Comparison of ENCODE assay signal across 14 cellular contexts in genomic region chr15:100729461-100729860, GRCh38.
DNase-seq lines count a peak whose midpoint lies in the region; ATAC-seq and TF ChIP-seq lines count a peak whose summit lies in the region.
"Had no signal": no experiment of that assay in that cellular context is flagged by ENCODE, and none has a peak within 500 bp of the region (broad histone marks: within the 10 kb centered on the region; RNA-seq: fewer than 3 reads in every experiment).

No MANE protein-coding gene starts in this region.

- peaks cover 41% of the 10 kb centered on the region for H3K4me1 ChIP-seq in RWPE2 (ENCODE audit: insufficient read depth, poor library complexity, severe bottlenecking)

- no peak for TF ChIP-seq CTCF in RWPE2 (IDR thresholded peaks at IDR 0.05; ENCODE audit: poor library complexity, severe bottlenecking)

- H3K27me3 ChIP-seq in RWPE2 (ENCODE audit: insufficient read depth, poor library complexity, severe bottlenecking): no peaks in the 10 kb centered on the region

- no peak for ATAC-seq in activated CD8-positive, alpha-beta memory T cell treated with anti-CD3 and anti-CD28 coated beads, Interleukin-2, amount 10 ng/mL, durations not matched to agents 7 days and 5 days
- ATAC-seq in RWPE2 (ENCODE audit: low read depth) (no peak), GM21529 (IDR thresholded peaks at IDR 0.05; ENCODE audit: unreplicated experiment) (no peak)
- ATAC-seq: GM12878 had no signal

- CTCF ChIA-PET in activated CD8-positive, alpha-beta memory T cell treated with anti-CD3 and anti-CD28 coated beads, Interleukin-2, amount 10 ng/mL, durations not matched to agents 7 days and 5 days (lab: Charles Lee): no interaction called here

- H3K36me3 ChIP-seq in RWPE2 (ENCODE audit: low read depth): no peaks in the 10 kb centered on the region

- peak; percentile 19 for DNase-seq in activated CD8-positive, alpha-beta memory T cell treated with anti-CD3 and anti-CD28 coated beads for 24 hours
- DNase-seq in activated CD8-positive, alpha-beta memory T cell treated with anti-CD3 and anti-CD28 coated beads, Interleukin-2, amount 10 ng/mL, durations not matched to agents 7 days and 5 days: no peak
- DNase-seq in RWPE2 (ENCODE audit: low spot score) (no peak), mesenteric fat pad (ENCODE audit: low spot score) (peak; percentile 78), NCI-H446 (lab: John Stamatoyannopoulos, UW) (no peak), NOMO-1 treated with dmso at 0.1 percent for 144 hours (lab: John Stamatoyannopoulos, UW; ENCODE audit: unreplicated experiment) (no peak)
- DNase-seq: ACHN; CD4-positive, alpha-beta memory T cell; DMS79; GOT3 had no signal

- no peaks in the 10 kb centered on the region for H3K4me1 Mint-ChIP-seq in activated CD8-positive, alpha-beta memory T cell treated with anti-CD3 and anti-CD28 coated beads, Interleukin-2, amount 10 ng/mL, durations not matched to agents 7 days and 5 days
- H3K4me1 Mint-ChIP-seq: CD4-positive, alpha-beta memory T cell had no signal

- no peak overlapping the region for H3K4me3 ChIP-seq in RWPE2 (ENCODE audit: severe bottlenecking)
- H3K4me3 ChIP-seq: GM12878 had no signal

- H3K9me3 Mint-ChIP-seq in activated CD8-positive, alpha-beta memory T cell treated with anti-CD3 and anti-CD28 coated beads, Interleukin-2, amount 10 ng/mL, durations not matched to agents 7 days and 5 days (ENCODE audit: low read depth): peaks cover 2% of the 10 kb centered on the region
- H3K9me3 Mint-ChIP-seq: H9 had no signal

- peak overlapping the region; percentile 100 for H3K27ac ChIP-seq in RWPE2 (ENCODE audit: poor library complexity, severe bottlenecking)
- H3K27ac ChIP-seq: C4-2B had no signal

- H3K9me3 ChIP-seq in RWPE2 (ENCODE audit: severe bottlenecking): no peaks in the 10 kb centered on the region

- H3K4me3 Mint-ChIP-seq in activated CD8-positive, alpha-beta memory T cell treated with anti-CD3 and anti-CD28 coated beads, Interleukin-2, amount 10 ng/mL, durations not matched to agents 7 days and 5 days: no peak overlapping the region
- H3K4me3 Mint-ChIP-seq: CD4-positive, alpha-beta memory T cell; H9 had no signal

- H3K36me3 Mint-ChIP-seq in activated CD8-positive, alpha-beta memory T cell treated with anti-CD3 and anti-CD28 coated beads, Interleukin-2, amount 10 ng/mL, durations not matched to agents 7 days and 5 days: no peaks in the 10 kb centered on the region
- H3K36me3 Mint-ChIP-seq: CD4-positive, alpha-beta memory T cell had no signal

- H3K27ac Mint-ChIP-seq in activated CD8-positive, alpha-beta memory T cell treated with anti-CD3 and anti-CD28 coated beads, Interleukin-2, amount 10 ng/mL, durations not matched to agents 7 days and 5 days: no peak overlapping the region
- H3K27ac Mint-ChIP-seq: CD4-positive, alpha-beta memory T cell; H9 had no signal

- H3K27me3 Mint-ChIP-seq in activated CD8-positive, alpha-beta memory T cell treated with anti-CD3 and anti-CD28 coated beads, Interleukin-2, amount 10 ng/mL, durations not matched to agents 7 days and 5 days: no peaks in the 10 kb centered on the region

Comparison
In these comparisons a context has a peak if more than half of its experiments do, and no peak if none do; other contexts are left out.
1. DNase-seq: peak in activated CD8-positive, alpha-beta memory T cell treated with anti-CD3 and anti-CD28 coated beads for 24 hours (single experiment) and mesenteric fat pad (single experiment); none in activated CD8-positive, alpha-beta memory T cell treated with anti-CD3 and anti-CD28 coated beads, Interleukin-2, amount 10 ng/mL, durations not matched to agents 7 days and 5 days (single experiment), RWPE2 (single experiment), NCI-H446 (0 of 2) and NOMO-1 treated with dmso at 0.1 percent for 144 hours (single experiment).